In genomic region chr20:47350181-47350550, GRCh38 we compare ENCODE assay signal across 9 cellular contexts. TPM values are rescaled to one million over a fixed set of nuclear protein-coding genes. Genes with fewer than 3 reads are reported as not detected.
DNase-seq lines count a peak whose midpoint lies in the region; ATAC-seq and TF ChIP-seq lines count a peak whose summit lies in the region.
"Had no signal": no experiment of that assay in that cellular context is flagged by ENCODE, and none has a peak within 500 bp of the region (broad histone marks: within the 10 kb centered on the region; RNA-seq: fewer than 3 reads in every experiment).

No MANE protein-coding gene starts in this region.

- TF ChIP-seq POLR2A in adrenal gland (IDR thresholded peaks at IDR 0.05) = no peak
- TF ChIP-seq POLR2A in upper lobe of left lung (IDR thresholded peaks at IDR 0.05) = no peak

- H3K9me3 ChIP-seq in left ventricle myocardium inferior (replicated peaks) (no peaks in the 10 kb centered on the region), adrenal gland (replicated peaks in 1 of 3) (no peaks in the 10 kb centered on the region), mesenchymal stem cell (ENCODE audit: control insufficient read depth, low read length) (no peaks in the 10 kb centered on the region), upper lobe of left lung (no peaks in the 10 kb centered on the region)

- H2BK12ac ChIP-seq in mesenchymal stem cell (ENCODE audit: low read length in 2 of 2) = no peak overlapping the region

- no peak for TF ChIP-seq EP300 in upper lobe of left lung (IDR thresholded peaks at IDR 0.05)

- H3K4me3 ChIP-seq in left ventricle myocardium inferior (peak overlapping the region; percentile 55), adrenal gland (peak overlapping the region in 1 of 4 donors; percentile 49), mesenchymal stem cell (ENCODE audit: insufficient read depth in 1 of 2, low read depth in 1 of 2, low read length in 2 of 2) (no peak overlapping the region), upper lobe of left lung (no peak overlapping the region)

- no peak overlapping the region for H2BK120ac ChIP-seq in mesenchymal stem cell (ENCODE audit: low read depth, low read length)

- no peak overlapping the region for H2BK5ac ChIP-seq in mesenchymal stem cell (ENCODE audit: low read depth, low read length, poor library complexity, severe bottlenecking)

- peaks cover 12% of the 10 kb centered on the region for H3K36me3 ChIP-seq in left ventricle myocardium inferior
- peaks cover 0 to 18% of the 10 kb centered on the region in 2 donors for H3K36me3 ChIP-seq in adrenal gland (replicated peaks in 1 of 2)
- peaks cover 15 to 18% of the 10 kb centered on the region in 2 experiments for H3K36me3 ChIP-seq in mesenchymal stem cell (ENCODE audit: control insufficient read depth in 1 of 2, insufficient read depth in 2 of 2, low read depth in 1 of 2, low read length in 2 of 2)
- H3K36me3 ChIP-seq in upper lobe of left lung = peaks cover 0 to 6% (median 2%) of the 10 kb centered on the region in 4 donors

- no peak overlapping the region for H4K91ac ChIP-seq in mesenchymal stem cell (ENCODE audit: low read length)

- no peak overlapping the region for H3K18ac ChIP-seq in mesenchymal stem cell (ENCODE audit: low read depth in 1 of 2, low read length in 2 of 2)

- no peak overlapping the region for H3K23ac ChIP-seq in mesenchymal stem cell (ENCODE audit: low read length in 2 of 2)

- no peak overlapping the region for H2BK15ac ChIP-seq in mesenchymal stem cell (ENCODE audit: low read depth, poor library complexity, severe bottlenecking)

- H3K4me1 ChIP-seq in left ventricle myocardium inferior = peaks cover 90% of the 10 kb centered on the region
- peaks cover 75 to 85% of the 10 kb centered on the region in 2 donors for H3K4me1 ChIP-seq in adrenal gland (replicated peaks in 1 of 2)
- H3K4me1 ChIP-seq in mesenchymal stem cell (ENCODE audit: control insufficient read depth, insufficient read depth, low read depth, low read length) = peaks cover 19% of the 10 kb centered on the region
- peaks cover 76 to 80% (median 80%) of the 10 kb centered on the region in 4 donors for H3K4me1 ChIP-seq in upper lobe of left lung

- H3K4ac ChIP-seq in mesenchymal stem cell (ENCODE audit: low read depth in 1 of 2, low read length in 2 of 2) = no peak overlapping the region

- no peak for DNase-seq in left ventricle myocardium inferior
- no peak for DNase-seq in left cardiac atrium
- DNase-seq in adrenal gland = no peak
- no peak for DNase-seq in mesenchymal stem cell
- DNase-seq in upper lobe of left lung = no peak
- DNase-seq in G401 (ENCODE audit: low spot score) = no peak
- no peak for DNase-seq in NCI-H1436 (lab: John Stamatoyannopoulos, UW)
- DNase-seq: NCI-H774 had no signal

- H3K4me2 ChIP-seq in mesenchymal stem cell (ENCODE audit: low read length, poor library complexity, severe bottlenecking) = no peak overlapping the region

- peaks cover 4% of the 10 kb centered on the region for H3K79me1 ChIP-seq in mesenchymal stem cell (replicated peaks; ENCODE audit: low read length, poor library complexity, severe bottlenecking)

- H3K27me3 ChIP-seq in left ventricle myocardium inferior (ENCODE audit: low read depth) = no peaks in the 10 kb centered on the region
- H3K27me3 ChIP-seq in adrenal gland = no peaks in the 10 kb centered on the region
- H3K27me3 ChIP-seq in mesenchymal stem cell (ENCODE audit: control insufficient read depth in 1 of 2, insufficient read depth in 1 of 2, low read length in 2 of 2) = no peaks in the 10 kb centered on the region
- no peaks in the 10 kb centered on the region for H3K27me3 ChIP-seq in upper lobe of left lung

- WGBS in adrenal gland, 4 donors = 40 to 51% (median 46%) methylated on average over 4 of the region's 4 CpGs
- WGBS in mesenchymal stem cell = 33% methylated on average over 1 of the region's 4 CpGs
- WGBS in upper lobe of left lung, 2 donors = 40 to 52% methylated on average over 4 of the region's 4 CpGs

- no peak overlapping the region for H4K8ac ChIP-seq in mesenchymal stem cell (ENCODE audit: low read length)

- H2AFZ ChIP-seq in mesenchymal stem cell (ENCODE audit: low read depth, low read length) = no peak overlapping the region

- intact Hi-C loops in left ventricle myocardium inferior (cut with micrococcal nuclease) (no loop called here), left cardiac atrium (cut with DNase I) (no loop called here), adrenal gland (cut with DNase I) (no loop called here)

- no peak for ATAC-seq in left cardiac atrium
- ATAC-seq in upper lobe of left lung (ENCODE audit: low FRiP score in 2 of 2) = no peak
- no peak for ATAC-seq in HG03175 (IDR thresholded peaks at IDR 0.05; ENCODE audit: unreplicated experiment)

- peak overlapping the region; percentile 40 for H3K9ac ChIP-seq in mesenchymal stem cell (ENCODE audit: low read length)

- peak overlapping the region; percentile 38 for H2AK5ac ChIP-seq in mesenchymal stem cell (ENCODE audit: low read length, severe bottlenecking)

- no peak overlapping the region for H3K14ac ChIP-seq in mesenchymal stem cell (ENCODE audit: low read length in 2 of 2)

- TF ChIP-seq CTCF in left ventricle myocardium inferior (IDR thresholded peaks at IDR 0.05; ENCODE audit: borderline replicate concordance) = no peak
- no peak for TF ChIP-seq CTCF in adrenal gland (IDR thresholded peaks at IDR 0.05)
- TF ChIP-seq CTCF in upper lobe of left lung (IDR thresholded peaks at IDR 0.05) = no peak

- in situ Hi-C loops in G401 (cut with HindIII; ENCODE audit: low sequenced_read_pairs) = no loop called here

- H3K27ac ChIP-seq in left ventricle myocardium inferior (replicated peaks) = peak overlapping the region; percentile 100
- H3K27ac ChIP-seq in adrenal gland = peak overlapping the region; percentile 8 to 99 (median 96)
- H3K27ac ChIP-seq in mesenchymal stem cell (ENCODE audit: low read length, poor library complexity, severe bottlenecking) = peak overlapping the region; percentile 78
- H3K27ac ChIP-seq in upper lobe of left lung = peak overlapping the region; percentile 97 to 100 (median 98)

RNA-seq across cellular contexts. Expression of gene ZMYND8, which starts 6.3 kb away (rescaled TPM):
- total RNA-seq in left ventricle myocardium inferior (37.9 TPM), left cardiac atrium (10 to 100 TPM; 22.6 to 27.5 TPM), adrenal gland (100 to 1,000 TPM in 2 of 8 donors, 10 to 100 TPM in 6; 58.4 to 116 (median 70.5) TPM), upper lobe of left lung (100 to 1,000 TPM in 1 of 6 donors, 10 to 100 TPM in 5; 24.6 to 120 (median 51.8) TPM)
- polyA plus RNA-seq in adrenal gland = 10 to 100 TPM; 37.0 to 83.9 (median 64.1) TPM
- polyA plus RNA-seq in mesenchymal stem cell (2013, experiment 1 of 2) = 21.6 TPM
- 24.4 TPM for polyA plus RNA-seq in mesenchymal stem cell (2013, experiment 2 of 2)
- total RNA-seq in G401 (2014; rRNA removed; shearing (Covaris generic)) = 21.5 and 24.7 TPM in 2 replicates
